ENCODE assay signal across 1 cellular context in the genomic region with DNA sequence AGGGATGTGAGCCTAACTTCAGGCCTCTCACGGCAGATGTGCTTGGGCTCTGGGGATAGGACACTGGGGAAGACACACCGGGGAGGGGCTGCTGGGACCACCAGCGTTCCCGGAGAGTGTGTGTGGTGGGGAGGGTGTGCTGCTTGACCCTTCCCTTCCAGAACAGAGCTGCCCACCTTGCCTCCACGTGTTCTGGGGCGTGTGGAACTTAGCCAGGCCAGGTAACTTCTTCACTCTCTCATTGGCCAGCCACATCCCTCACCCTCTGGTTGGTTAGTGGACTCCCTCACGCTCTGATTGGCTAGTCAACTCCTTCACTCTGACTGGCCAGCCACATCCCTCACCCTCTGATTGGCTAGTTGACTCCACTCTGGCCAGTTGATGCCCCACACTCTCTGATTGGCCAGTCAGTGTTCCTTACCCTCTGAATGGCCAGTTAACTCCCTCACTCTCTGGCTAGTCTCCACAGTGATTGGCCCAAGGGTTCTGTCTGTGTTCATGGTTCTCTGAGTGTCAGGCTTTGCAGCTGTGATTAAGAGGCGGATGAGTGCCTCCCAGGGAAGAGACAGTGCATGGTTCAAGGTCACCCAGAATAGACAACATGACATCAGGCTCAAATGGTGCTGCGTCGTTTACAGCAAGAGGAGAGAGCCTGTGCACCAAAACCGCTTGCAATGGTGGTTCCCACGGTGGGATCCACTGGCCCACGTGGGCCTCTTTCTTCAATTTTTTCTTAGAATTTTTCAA.
TF ChIP-seq lines count a peak whose summit lies in the region.

No MANE protein-coding gene starts in this region.

TF ChIP-seq in WTC11, 78 proteins besides CTCF, POLR2A, EP300 and RAD21 (continued from another document):
- TF ChIP-seq, protein P1, sequence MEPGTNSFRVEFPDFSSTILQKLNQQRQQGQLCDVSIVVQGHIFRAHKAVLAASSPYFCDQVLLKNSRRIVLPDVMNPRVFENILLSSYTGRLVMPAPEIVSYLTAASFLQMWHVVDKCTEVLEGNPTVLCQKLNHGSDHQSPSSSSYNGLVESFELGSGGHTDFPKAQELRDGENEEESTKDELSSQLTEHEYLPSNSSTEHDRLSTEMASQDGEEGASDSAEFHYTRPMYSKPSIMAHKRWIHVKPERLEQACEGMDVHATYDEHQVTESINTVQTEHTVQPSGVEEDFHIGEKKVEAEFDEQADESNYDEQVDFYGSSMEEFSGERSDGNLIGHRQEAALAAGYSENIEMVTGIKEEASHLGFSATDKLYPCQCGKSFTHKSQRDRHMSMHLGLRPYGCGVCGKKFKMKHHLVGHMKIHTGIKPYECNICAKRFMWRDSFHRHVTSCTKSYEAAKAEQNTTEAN (CRISPR knock-in tag; IDR thresholded peaks at IDR 0.05): no peak
- peak; percentile 50 for TF ChIP-seq GABPB1 (CRISPR knock-in tag; IDR thresholded peaks at IDR 0.05)
- TF ChIP-seq ZNF138 (CRISPR knock-in tag; conservative IDR thresholded peaks at IDR 0.05): no peak
- TF ChIP-seq, protein P2, sequence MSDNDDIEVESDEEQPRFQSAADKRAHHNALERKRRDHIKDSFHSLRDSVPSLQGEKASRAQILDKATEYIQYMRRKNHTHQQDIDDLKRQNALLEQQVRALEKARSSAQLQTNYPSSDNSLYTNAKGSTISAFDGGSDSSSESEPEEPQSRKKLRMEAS (CRISPR knock-in tag; IDR thresholded peaks at IDR 0.05): peak; percentile 43; the same call in 1 of the 2 replicates
- TF ChIP-seq, protein P3, sequence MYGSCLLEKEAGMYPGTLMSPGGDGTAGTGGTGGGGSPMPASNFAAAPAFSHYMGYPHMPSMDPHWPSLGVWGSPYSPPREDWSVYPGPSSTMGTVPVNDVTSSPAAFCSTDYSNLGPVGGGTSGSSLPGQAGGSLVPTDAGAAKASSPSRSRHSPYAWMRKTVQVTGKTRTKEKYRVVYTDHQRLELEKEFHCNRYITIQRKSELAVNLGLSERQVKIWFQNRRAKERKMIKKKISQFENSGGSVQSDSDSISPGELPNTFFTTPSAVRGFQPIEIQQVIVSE (CRISPR knock-in tag; IDR thresholded peaks at IDR 0.05; ENCODE audit: borderline replicate concordance): no peak
- no peak for TF ChIP-seq ATF1 (CRISPR knock-in tag; IDR thresholded peaks at IDR 0.05)
- TF ChIP-seq SMAD3 (CRISPR knock-in tag; IDR thresholded peaks at IDR 0.05; ENCODE audit: borderline replicate concordance): 0 out of 2 replicates have a peak, but pooled peaks have one; percentile 47
- TF ChIP-seq GTF2I (CRISPR knock-in tag; conservative IDR thresholded peaks at IDR 0.05): no peak
- peak; percentile 99 for TF ChIP-seq NFYB (CRISPR knock-in tag; conservative IDR thresholded peaks at IDR 0.05; ENCODE audit: low read depth)
